8 cellular contexts compared by ENCODE assay signal in genomic region chr11:72781313-72782080, GRCh38. TPM values are rescaled to one million over a fixed set of nuclear protein-coding genes. Genes with fewer than 3 reads are reported as not detected.
DNase-seq lines count a peak whose midpoint lies in the region; ATAC-seq and TF ChIP-seq lines count a peak whose summit lies in the region.

No MANE protein-coding gene starts in this region.

- peaks cover 64% of the 10 kb centered on the region for H3K4me1 ChIP-seq in body of pancreas

- H3K27ac ChIP-seq in C4-2B, result peak overlapping the region; percentile 68
- peak overlapping the region; percentile 79 to 97 (median 92) for H3K27ac ChIP-seq in body of pancreas

- DNase-seq in HEK293T (ENCODE audit: extremely low spot score) (peak; percentile 81), T-helper 22 cell (ENCODE audit: low read depth) (peak; percentile 61), body of pancreas (peak; percentile 52 to 69 (median 58)), kidney epithelial cell (ENCODE audit: low read depth) (no peak), SW 1271 (lab: John Stamatoyannopoulos, UW) (no peak)
- peak; percentile 37 to 41 for DNase-seq in stimulated activated CD4-positive, alpha-beta T cell treated with anti-CD3 and anti-CD28 coated beads, Interleukin-4, amount 100 ng/mL, for 48 hours (ENCODE audit: low read depth in 2 of 2)

- TF ChIP-seq CTCF in C4-2B (conservative IDR thresholded peaks at IDR 0.05), result no peak
- no peak for TF ChIP-seq CTCF in body of pancreas (IDR thresholded peaks at IDR 0.05)
- no peak for TF ChIP-seq CTCF in kidney epithelial cell (IDR thresholded peaks at IDR 0.05; ENCODE audit: insufficient read depth, low read length, poor library complexity, severe bottlenecking)

- peak in 1 of 3 donors; percentile 60 for TF ChIP-seq POLR2A in body of pancreas (IDR thresholded peaks at IDR 0.05)

- WGBS in body of pancreas, 2 donors, result 0 to 2% methylated on average over 2 to 45 of the region's 89 CpGs

- ATAC-seq in body of pancreas, result peak; percentile 26
- ATAC-seq in HG02610 (IDR thresholded peaks at IDR 0.05; ENCODE audit: unreplicated experiment), result no peak

- H3K9me3 ChIP-seq in body of pancreas, result no peaks in the 10 kb centered on the region

- H3K27me3 ChIP-seq in body of pancreas (no peaks in the 10 kb centered on the region), kidney epithelial cell (ENCODE audit: control insufficient read depth, insufficient read depth, low read length) (no peaks in the 10 kb centered on the region)

- intact Hi-C loops in body of pancreas (cut with DNase I), result no loop called here

- POLR2A ChIA-PET in HEK293T (lab: Yijun Ruan, JAX), result interaction anchor here (0.9 to 1.4 kb wide), 3 partner anchors 10 to 32 kb away, joined by 3 to 9 read pairs (median 4); partner anchors contain the start of gene STARD10

- peak overlapping the region; percentile 76 to 96 for H3K4me3 ChIP-seq in body of pancreas
- peak overlapping the region; percentile 49 for H3K4me3 ChIP-seq in kidney epithelial cell (ENCODE audit: low read depth, low read length)

- CTCF ChIA-PET in HEK293T (lab: Yijun Ruan, JAX), result no interaction called here

- H3K36me3 ChIP-seq in body of pancreas (replicated peaks in 1 of 2; ENCODE audit: insufficient read depth in 1 of 2, low read depth in 2 of 2) (no peaks in the 10 kb centered on the region), kidney epithelial cell (ENCODE audit: control insufficient read depth, insufficient read depth, low read length) (no peaks in the 10 kb centered on the region)

TF ChIP-seq in HEK293T, 16 proteins besides CTCF, POLR2A, EP300 and RAD21:
- TF ChIP-seq ARNT (IDR thresholded peaks at IDR 0.05) (no peak), FOXM1 (IDR thresholded peaks at IDR 0.05; ENCODE audit: borderline replicate concordance) (no peak), L3MBTL2 (conservative IDR thresholded peaks at IDR 0.05) (no peak), FOXA1 (IDR thresholded peaks at IDR 0.05) (no peak), FOXK2 (IDR thresholded peaks at IDR 0.05) (no peak), BHLHE40 (IDR thresholded peaks at IDR 0.05; ENCODE audit: borderline replicate concordance) (no peak), SUZ12 (IDR thresholded peaks at IDR 0.05) (no peak), NFRKB (IDR thresholded peaks at IDR 0.05) (no peak), CTBP1 (IDR thresholded peaks at IDR 0.05; ENCODE audit: borderline replicate concordance) (no peak), HDGF (IDR thresholded peaks at IDR 0.05; ENCODE audit: borderline replicate concordance) (no peak), ELF4 (IDR thresholded peaks at IDR 0.05) (no peak), SP1 (IDR thresholded peaks at IDR 0.05) (no peak), PKNOX1 (IDR thresholded peaks at IDR 0.05) (no peak), LEF1 (IDR thresholded peaks at IDR 0.05; ENCODE audit: borderline replicate concordance) (no peak), ZNF384 (IDR thresholded peaks at IDR 0.05) (no peak), TARDBP (IDR thresholded peaks at IDR 0.05) (no peak)
TF ChIP-seq in HEK293T: peak in this region for 0.

RNA-seq across cellular contexts. Expression of gene STARD10, which starts 12.3 kb away (rescaled TPM):
- total RNA-seq in body of pancreas (100 to 1,000 TPM; 122 to 209 TPM), kidney epithelial cell (94.8 and 128 TPM in 2 replicates)

RNA-seq across cellular contexts. Expression of gene ARAP1, which starts 29.3 kb away (rescaled TPM):
- total RNA-seq in body of pancreas, result 100 to 1,000 TPM in 1 of 2 donors, 10 to 100 TPM in 1; 63.3 to 208 TPM
- total RNA-seq in kidney epithelial cell, result 92.3 and 97.1 TPM in 2 replicates

RNA-seq across cellular contexts. Expression of gene ATG16L2, which starts 32.7 kb away (rescaled TPM):
- total RNA-seq in body of pancreas, result 10 to 100 TPM; 27.5 to 28.3 TPM
- 12.8 and 24.3 TPM in 2 replicates for total RNA-seq in kidney epithelial cell

Comparison
In these comparisons a context has a peak if more than half of its experiments do, and no peak if none do; other contexts are left out.
1. DNase-seq: peak in HEK293T (single experiment), T-helper 22 cell (single experiment), body of pancreas (4 of 4) and stimulated activated CD4-positive, alpha-beta T cell treated with anti-CD3 and anti-CD28 coated beads, Interleukin-4, amount 100 ng/mL, for 48 hours (2 of 2); none in kidney epithelial cell (single experiment) and SW 1271 (0 of 2).